In genomic region chr6:32973144-32973854, GRCh38 we compare ENCODE assay signal across 8 cellular contexts. TPM values are rescaled to one million over a fixed set of nuclear protein-coding genes. Genes with fewer than 3 reads are reported as not detected.
A peak's percentile ranks its signal among the peaks of the same experiment; 100 is the strongest.
DNase-seq lines count a peak whose midpoint lies in the region; ATAC-seq and TF ChIP-seq lines count a peak whose summit lies in the region.

No MANE protein-coding gene starts in this region.

- H3K4me2 ChIP-seq in BLaER1: peak overlapping the region; percentile 99

- peak; percentile 68 for DNase-seq in WERI-Rb-1
- peak; percentile 65 for DNase-seq in naive B cell

- H3K9ac ChIP-seq in BLaER1 (peak overlapping the region; percentile 99), HUES48 (ENCODE audit: low read depth, low read length) (peak overlapping the region; percentile 92)

- no peak for TF ChIP-seq CTCF in WERI-Rb-1 (IDR thresholded peaks at IDR 0.05; ENCODE audit: low read depth, low read length)

- H3K4me3 ChIP-seq in BLaER1 (peak overlapping the region; percentile 100), HUES48 (ENCODE audit: low read depth, low read length) (peak overlapping the region; percentile 89), WERI-Rb-1 (ENCODE audit: low read depth, low read length) (peak overlapping the region; percentile 93), ectodermal cell (ENCODE audit: insufficient read depth, low read depth, low read length) (peak overlapping the region; percentile 95), thymus (ENCODE audit: low read length) (peak overlapping the region; percentile 87)

- H3K27me3 ChIP-seq in BLaER1 (no peaks in the 10 kb centered on the region), HUES48 (ENCODE audit: control insufficient read depth, insufficient read depth, low read length) (no peaks in the 10 kb centered on the region), WERI-Rb-1 (ENCODE audit: insufficient read depth, low read depth, severe bottlenecking) (no peaks in the 10 kb centered on the region), ectodermal cell (ENCODE audit: control insufficient read depth, insufficient read depth, low read length, poor library complexity, severe bottlenecking) (no peaks in the 10 kb centered on the region), thymus (ENCODE audit: control insufficient read depth, insufficient read depth) (no peaks in the 10 kb centered on the region)

- peaks cover 40% of the 10 kb centered on the region for H3K4me1 ChIP-seq in BLaER1
- peaks cover 2% of the 10 kb centered on the region; the same call in 1 of the 2 replicates for H3K4me1 ChIP-seq in HUES48 (ENCODE audit: control insufficient read depth, insufficient read depth, low read length)
- peaks cover 6% of the 10 kb centered on the region for H3K4me1 ChIP-seq in ectodermal cell (ENCODE audit: control insufficient read depth, insufficient read depth, low read length)
- peaks cover 6% of the 10 kb centered on the region for H3K4me1 ChIP-seq in thymus (ENCODE audit: control insufficient read depth, insufficient read depth, low read length)

- 1 to 2% methylated on average over 22 of the region's 22 CpGs for WGBS in ectodermal cell, 2 experiments
- under 1% methylated on average over 22 of the region's 22 CpGs for WGBS in thymus

- H3K27ac Mint-ChIP-seq in naive B cell: peak overlapping the region; percentile 98 to 100 (median 100)

- H3K27me3 Mint-ChIP-seq in naive B cell: no peaks in the 10 kb centered on the region

- no peaks in the 10 kb centered on the region for H3K9me3 Mint-ChIP-seq in naive B cell

- peaks cover 37 to 63% of the 10 kb centered on the region in 2 donors for H3K36me3 Mint-ChIP-seq in naive B cell

- peaks cover 60 to 68% (median 65%) of the 10 kb centered on the region in 3 donors for H3K4me1 Mint-ChIP-seq in naive B cell

- H3K4me3 Mint-ChIP-seq in naive B cell: peak overlapping the region; percentile 93 to 100 (median 98)

- no peaks in the 10 kb centered on the region; the same call in 1 of the 2 replicates for H3K9me3 ChIP-seq in BLaER1
- no peaks in the 10 kb centered on the region for H3K9me3 ChIP-seq in HUES48 (ENCODE audit: control insufficient read depth, insufficient read depth, low read length)
- H3K9me3 ChIP-seq in WERI-Rb-1 (ENCODE audit: severe bottlenecking): no peaks in the 10 kb centered on the region
- H3K9me3 ChIP-seq in ectodermal cell (ENCODE audit: control insufficient read depth, low read length): no peaks in the 10 kb centered on the region
- no peaks in the 10 kb centered on the region for H3K9me3 ChIP-seq in thymus (ENCODE audit: control insufficient read depth)

- peaks cover 62% of the 10 kb centered on the region for H4K20me1 ChIP-seq in BLaER1

- ATAC-seq in naive B cell (ENCODE audit: low read depth in 2 of 2) (peak; percentile 3 to 11), HG02981 (IDR thresholded peaks at IDR 0.05; ENCODE audit: unreplicated experiment) (no peak), HG02642 (IDR thresholded peaks at IDR 0.05; ENCODE audit: poor library complexity, unreplicated experiment) (no peak)

- H3K27ac ChIP-seq in BLaER1 (peak overlapping the region; percentile 94), HUES48 (ENCODE audit: low read depth, low read length) (peak overlapping the region; percentile 100), WERI-Rb-1 (peak overlapping the region; percentile 79), ectodermal cell (ENCODE audit: insufficient read depth, low read depth, low read length, poor library complexity, severe bottlenecking) (peak overlapping the region; percentile 99), thymus (ENCODE audit: low read depth) (peak overlapping the region; percentile 97)

- peaks cover 61% of the 10 kb centered on the region for H3K36me3 ChIP-seq in BLaER1
- peaks cover 66% of the 10 kb centered on the region for H3K36me3 ChIP-seq in HUES48 (ENCODE audit: control insufficient read depth, insufficient read depth, low read length)
- H3K36me3 ChIP-seq in WERI-Rb-1: peaks cover 83% of the 10 kb centered on the region
- H3K36me3 ChIP-seq in ectodermal cell (ENCODE audit: control insufficient read depth, insufficient read depth, low read length): peaks cover 45% of the 10 kb centered on the region
- H3K36me3 ChIP-seq in thymus (ENCODE audit: control insufficient read depth, insufficient read depth): peaks cover 40% of the 10 kb centered on the region

RNA-seq across cellular contexts. Expression of gene BRD2, which starts 4.9 kb away (rescaled TPM):
- 228 TPM for polyA plus RNA-seq in ectodermal cell (2013, experiment 1 of 4)
- polyA plus RNA-seq in ectodermal cell (2013, experiment 2 of 4): 232 TPM
- polyA plus RNA-seq in ectodermal cell (2013, experiment 3 of 4): 182 TPM
- 196 TPM for polyA plus RNA-seq in ectodermal cell (2013, experiment 4 of 4)
- polyA plus RNA-seq in naive B cell (ENCODE audit: low read depth in 6 of 6): 100 to 1,000 TPM in 1 of 6 donors, 10 to 100 TPM in 5; 26.9 to 148 (median 48.5) TPM
- polyA plus RNA-seq in thymus: 119 TPM

RNA-seq across cellular contexts. Expression of gene HLA-DMA, which starts 20.4 kb away (rescaled TPM):
- polyA plus RNA-seq in ectodermal cell (2013, experiment 1 of 4): 13.5 TPM
- 11.5 TPM for polyA plus RNA-seq in ectodermal cell (2013, experiment 2 of 4)
- polyA plus RNA-seq in ectodermal cell (2013, experiment 3 of 4): 9.0 TPM
- polyA plus RNA-seq in ectodermal cell (2013, experiment 4 of 4): 8.0 TPM
- polyA plus RNA-seq in naive B cell (ENCODE audit: low read depth in 6 of 6) (1,000 to 10,000 TPM; 1,101 to 1,557 (median 1,371) TPM), thymus (161 TPM)

RNA-seq across cellular contexts. Expression of gene HLA-DMB, which starts 32.5 kb away (rescaled TPM):
- 1.9 TPM for polyA plus RNA-seq in ectodermal cell (2013, experiment 1 of 4)
- polyA plus RNA-seq in ectodermal cell (2013, experiment 2 of 4): 3.1 TPM
- 1.6 TPM for polyA plus RNA-seq in ectodermal cell (2013, experiment 3 of 4)
- 2.0 TPM for polyA plus RNA-seq in ectodermal cell (2013, experiment 4 of 4)
- polyA plus RNA-seq in naive B cell (ENCODE audit: low read depth in 6 of 6) (1,000 to 10,000 TPM; 1,171 to 1,354 (median 1,198) TPM), thymus (71.0 TPM)

RNA-seq across cellular contexts. Expression of gene HLA-DOA, which starts 36.1 kb away (rescaled TPM):
- 14.9 TPM for polyA plus RNA-seq in ectodermal cell (2013, experiment 1 of 4)
- polyA plus RNA-seq in ectodermal cell (2013, experiment 2 of 4): 19.6 TPM
- polyA plus RNA-seq in ectodermal cell (2013, experiment 3 of 4): 12.4 TPM
- polyA plus RNA-seq in ectodermal cell (2013, experiment 4 of 4): 14.4 TPM
- polyA plus RNA-seq in naive B cell (ENCODE audit: low read depth in 6 of 6): 100 to 1,000 TPM; 219 to 598 (median 388) TPM
- 27.9 TPM for polyA plus RNA-seq in thymus

Comparison
In these comparisons a context has a peak if more than half of its experiments do, and no peak if none do; other contexts are left out.
1. ATAC-seq: peak in naive B cell (2 of 2); none in HG02981 (single experiment) and HG02642 (single experiment).
2. RNA of gene HLA-DMB, which starts 32.5 kb away (polyA plus RNA-seq): 1,171 to 1,354 TPM in naive B cell; 71.0 TPM in thymus (single experiment); every median in the first group is over 10 times any median in the second.
3. Peak in every context shown above with its lines, with median percentiles within 50 percentile points of each other: H3K27ac ChIP-seq and H3K4me3 ChIP-seq.